In genomic region chr12:90112668-90113067, GRCh38 we compare ENCODE assay signal across 13 cellular contexts.
"Had no signal": no experiment of that assay in that cellular context is flagged by ENCODE, and none has a peak within 500 bp of the region (broad histone marks: within the 10 kb centered on the region; RNA-seq: fewer than 3 reads in every experiment).

No MANE protein-coding gene starts in this region.

- H3K27ac ChIP-seq: adrenal gland, gastrocnemius medialis, left ventricle myocardium inferior, suprapubic skin, upper lobe of left lung had no signal

- H3K4me3 ChIP-seq: adrenal gland, mucosa of descending colon, suprapubic skin, upper lobe of left lung had no signal

- H3K27me3 ChIP-seq: adrenal gland, gastrocnemius medialis, suprapubic skin, upper lobe of left lung had no signal

- H3K9me3 ChIP-seq: adrenal gland, gastrocnemius medialis, mucosa of descending colon, suprapubic skin, upper lobe of left lung had no signal

- DNase-seq: activated CD4-positive, alpha-beta T cell treated with anti-CD3 and anti-CD28 coated beads for 36 hours; activated CD4-positive, alpha-beta T cell treated with anti-CD3 and anti-CD28 coated beads, Interleukin-2, amount 50 U/mL, for 48 hours; activated gamma-delta T cell treated with Interleukin-2 at 50 U/mL for 16 hours; adrenal gland; gastrocnemius medialis; left ventricle myocardium inferior; mucosa of descending colon; naive B cell; upper lobe of left lung had no signal

- H3K4me1 ChIP-seq: adrenal gland, upper lobe of left lung had no signal

- ATAC-seq: activated CD4-positive, alpha-beta T cell treated with anti-CD3 and anti-CD28 coated beads for 36 hours; activated naive CD4-positive, alpha-beta T cell treated with anti-CD3 and anti-CD28 coated beads, Interleukin-2, amount 50 U/mL, for 72 hours; gastrocnemius medialis; mucosa of descending colon; WTC11 had no signal

- FAIRE-seq: astrocyte had no signal

- H3K36me3 ChIP-seq: adrenal gland, gastrocnemius medialis, left ventricle myocardium inferior, suprapubic skin, upper lobe of left lung had no signal
